In the genomic region with DNA sequence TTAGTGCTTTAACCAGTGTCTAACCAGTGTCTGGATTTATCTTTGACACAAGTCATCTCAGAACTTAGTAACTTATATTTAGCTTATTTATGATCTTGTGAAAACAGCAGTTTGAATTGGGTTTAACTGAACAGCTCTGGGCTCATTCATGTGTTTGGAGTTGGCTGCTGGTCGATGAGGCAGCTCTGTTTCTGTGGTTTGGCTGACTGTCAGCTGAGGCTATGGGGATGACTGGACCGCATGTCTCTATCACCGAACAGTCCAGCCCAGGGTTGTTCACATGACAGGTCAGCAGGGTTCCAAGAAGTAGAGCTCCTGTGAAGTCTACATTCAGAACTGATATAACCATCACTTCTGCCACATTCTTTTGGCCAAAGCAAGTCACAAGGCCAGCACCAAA, we compare ENCODE assay signal across 8 cellular contexts. TPM values are rescaled to one million over a fixed set of nuclear protein-coding genes. Genes with fewer than 3 reads are reported as not detected.
DNase-seq lines count a peak whose midpoint lies in the region; ATAC-seq and TF ChIP-seq lines count a peak whose summit lies in the region.

No MANE protein-coding gene starts in this region.

- peaks cover 0 to 2% (median 2%) of the 10 kb centered on the region in 3 donors for H3K27me3 Mint-ChIP-seq in immature natural killer cell (ENCODE audit: low read depth in 3 of 3)

- H2AFZ ChIP-seq in HCT116 (ENCODE audit: low read depth, low read length, poor library complexity, severe bottlenecking): peak overlapping the region; percentile 57

- H3K4me1 Mint-ChIP-seq in immature natural killer cell: no peaks in the 10 kb centered on the region

- H3K79me2 ChIP-seq in HCT116 (ENCODE audit: insufficient read depth, low read length): no peaks in the 10 kb centered on the region

- H3K9me3 ChIP-seq in HCT116 (ENCODE audit: control insufficient read depth in 1 of 2, insufficient read depth in 1 of 2, low read depth in 1 of 2, low read length in 2 of 2): no peaks in the 10 kb centered on the region

- H3K9ac ChIP-seq in HCT116 (ENCODE audit: low read length): no peak overlapping the region

- RAD21 ChIA-PET in HCT116 (lab: Charles Lee; ENCODE audit: low non-redundant PET in 1 of 2, low total read pairs in 2 of 2, uncharacterized antibody in 2 of 2, unreplicated experiment in 2 of 2): no interaction called here

- no peaks in the 10 kb centered on the region; the same call in 1 of the 2 replicates for H3K9me2 ChIP-seq in HCT116 (ENCODE audit: insufficient read depth)

- no TSS peak for BruUV-seq in HCT116 (replicated peaks; lab: Mats Ljungman, UMichigan)

- no peaks in the 10 kb centered on the region for H3K36me3 ChIP-seq in HCT116 (ENCODE audit: control insufficient read depth in 1 of 2, insufficient read depth in 2 of 2, low read length in 2 of 2)

- H3K9me3 Mint-ChIP-seq in immature natural killer cell: no peaks in the 10 kb centered on the region

- POLR2A ChIA-PET in HCT116 (lab: Charles Lee): interaction anchor here (1.5 kb wide), 1 partner anchor 12 kb away, joined by 3 read pairs; no protein-coding TSS in a partner anchor

- intact Hi-C loops in HCT116 (cut with micrococcal nuclease): no loop called here

- no peak overlapping the region for H3K27ac Mint-ChIP-seq in immature natural killer cell

- peak overlapping the region; percentile 48; the same call in 1 of the 2 replicates for H3K4me2 ChIP-seq in HCT116 (ENCODE audit: low read length)

- TF ChIP-seq POLR2A in HCT116 (IDR thresholded peaks at IDR 0.05; ENCODE audit: borderline replicate concordance, extremely low read depth, insufficient read depth, insufficient read length): no peak

- no peak for DNase-seq in HCT116 (ENCODE audit: low read depth, low spot score)
- peak; percentile 33 for DNase-seq in MV-4-11 (lab: John Stamatoyannopoulos, UW)
- peak; percentile 93 to 95 for DNase-seq in foreskin fibroblast
- no peak for DNase-seq in activated CD8-positive, alpha-beta memory T cell treated with anti-CD3 and anti-CD28 coated beads for 24 hours
- no peak for DNase-seq in immature natural killer cell
- DNase-seq in NCI-H2171 treated with DMSO at 0.1 percent for 48 hours (lab: John Stamatoyannopoulos, UW): no peak
- DNase-seq in stimulated activated naive CD4-positive, alpha-beta T cell treated with Interleukin-2 at 50 U/mL for 16 hours (lab: John Stamatoyannopoulos, UW): no peak

- CTCF ChIA-PET in HCT116 (lab: Charles Lee): no interaction called here

- no peak overlapping the region for H3K4me3 Mint-ChIP-seq in immature natural killer cell

- TF ChIP-seq CTCF in HCT116 (IDR thresholded peaks at IDR 0.05 in 2 of 3, conservative IDR thresholded peaks at IDR 0.05 in 1 of 3; ENCODE audit: borderline replicate concordance in 1 of 3, insufficient read depth in 1 of 3, low read depth in 2 of 3, low read length in 2 of 3): no peak
- TF ChIP-seq CTCF in foreskin fibroblast (IDR thresholded peaks at IDR 0.05; ENCODE audit: low read depth, low read length): no peak

- H3K4me3 ChIP-seq in HCT116 (replicated peaks in 1 of 2; ENCODE audit: low read depth in 1 of 2, low read length in 2 of 2) (no peak overlapping the region), foreskin fibroblast (ENCODE audit: low read depth in 1 of 2, low read length in 2 of 2) (no peak overlapping the region)

- H3K27me3 ChIP-seq in HCT116 (ENCODE audit: insufficient read depth, low read length): no peaks in the 10 kb centered on the region

- H3K36me3 Mint-ChIP-seq in immature natural killer cell: peaks cover 0 to 4% (median 0%) of the 10 kb centered on the region in 3 donors

- no peak for TF ChIP-seq RAD21 in HCT116 (IDR thresholded peaks at IDR 0.05; ENCODE audit: low read depth)

- ATAC-seq in GM18517 (IDR thresholded peaks at IDR 0.05; ENCODE audit: unreplicated experiment) (peak; percentile 92), HCT116 (peak; percentile 71)

- no peak overlapping the region for H3K27ac ChIP-seq in HCT116 (ENCODE audit: low read depth, low read length)

- peaks cover 9 to 19% of the 10 kb centered on the region in 2 experiments; a peak in 3 of 4 replicates for H3K4me1 ChIP-seq in HCT116 (ENCODE audit: control insufficient read depth in 1 of 2, insufficient read depth in 2 of 2, low read length in 2 of 2)

- H4K20me1 ChIP-seq in HCT116 (ENCODE audit: insufficient read depth): no peaks in the 10 kb centered on the region

TF ChIP-seq in HCT116, 20 proteins besides CTCF, POLR2A, EP300 and RAD21:
- TF ChIP-seq YY1 (IDR thresholded peaks at IDR 0.05; ENCODE audit: extremely low read depth, insufficient replicate concordance, low read depth, low read length): no peak
- TF ChIP-seq ZNF274 (IDR thresholded peaks at IDR 0.05; ENCODE audit: low read depth, low read length): no peak
- TF ChIP-seq EGR1 (IDR thresholded peaks at IDR 0.05; ENCODE audit: low read depth): no peak
- TF ChIP-seq CEBPB (IDR thresholded peaks at IDR 0.05; ENCODE audit: low read depth): no peak
- TF ChIP-seq POLR2AphosphoS5 (IDR thresholded peaks at IDR 0.05; ENCODE audit: low read depth, low read length): no peak
- TF ChIP-seq, protein P1, sequence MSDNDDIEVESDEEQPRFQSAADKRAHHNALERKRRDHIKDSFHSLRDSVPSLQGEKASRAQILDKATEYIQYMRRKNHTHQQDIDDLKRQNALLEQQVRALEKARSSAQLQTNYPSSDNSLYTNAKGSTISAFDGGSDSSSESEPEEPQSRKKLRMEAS (IDR thresholded peaks at IDR 0.05): no peak

RNA-seq across cellular contexts. Expression of gene C21orf91, which starts 29.1 kb away (rescaled TPM):
- 17.7 TPM for total RNA-seq in HCT116 (2021; ENCODE audit: unreplicated experiment)
- polyA plus RNA-seq in HCT116 (2012): 3.5 and 3.8 TPM in 2 replicates
- 10 to 100 TPM; 29.5 to 41.3 (median 39.6) TPM for polyA plus RNA-seq in immature natural killer cell

Comparison
In these comparisons a context has a peak if more than half of its experiments do, and no peak if none do; other contexts are left out.
1. DNase-seq: peak in MV-4-11 (single experiment) and foreskin fibroblast (2 of 2); none in HCT116 (single experiment), activated CD8-positive, alpha-beta memory T cell treated with anti-CD3 and anti-CD28 coated beads for 24 hours (single experiment), immature natural killer cell (0 of 3), NCI-H2171 treated with DMSO at 0.1 percent for 48 hours (single experiment) and stimulated activated naive CD4-positive, alpha-beta T cell treated with Interleukin-2 at 50 U/mL for 16 hours (single experiment).